In the genomic region with DNA sequence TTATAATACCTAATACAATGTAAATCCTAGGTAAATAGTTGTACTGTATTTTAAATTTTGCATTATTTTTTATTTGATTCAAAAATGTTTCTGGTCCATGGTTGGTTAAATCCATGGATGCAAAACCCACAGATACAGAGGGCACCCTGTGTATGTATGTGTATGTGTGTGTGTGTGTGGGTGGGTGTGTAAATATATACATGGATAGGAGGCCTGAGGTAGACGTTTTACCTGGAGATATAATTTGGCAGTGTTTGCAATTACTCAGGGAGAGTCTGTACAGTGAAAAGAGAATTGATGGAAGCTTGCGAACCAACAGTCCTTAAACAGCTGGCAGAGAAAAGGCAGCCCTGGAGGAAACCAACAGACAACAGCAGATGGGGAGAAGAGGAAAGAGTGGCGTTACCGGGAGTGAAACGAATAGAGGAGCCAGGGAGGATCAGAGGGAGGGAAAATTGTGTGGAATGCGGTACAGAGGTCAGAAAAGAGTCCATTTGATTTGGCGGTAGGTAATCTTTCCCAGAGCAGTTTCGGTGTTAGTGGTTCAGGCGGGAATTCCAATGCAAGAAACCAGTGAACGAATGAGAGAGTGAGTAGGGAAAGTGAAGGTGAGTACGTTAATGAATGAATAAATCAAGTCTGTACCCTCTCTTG, we compare ENCODE assay signal across 8 cellular contexts. TPM values are rescaled to one million over a fixed set of nuclear protein-coding genes. Genes with fewer than 3 reads are reported as not detected.
DNase-seq lines count a peak whose midpoint lies in the region; ATAC-seq and TF ChIP-seq lines count a peak whose summit lies in the region.

No MANE protein-coding gene starts in this region.

- H3K27me3 ChIP-seq in lower lobe of right lung (ENCODE audit: low read depth) (no peaks in the 10 kb centered on the region), tibial nerve (no peaks in the 10 kb centered on the region)

- DNase-seq in activated CD4-positive, alpha-beta T cell treated with anti-CD3 and anti-CD28 coated beads for 36 hours, result no peak
- DNase-seq in activated CD4-positive, alpha-beta T cell treated with anti-CD3 and anti-CD28 coated beads for 4 hours, result no peak
- DNase-seq in NCI-H524 treated with DMSO at 0.1 percent for 48 hours (lab: John Stamatoyannopoulos, UW), result peak; percentile 19
- no peak for DNase-seq in chondrocyte (ENCODE audit: low spot score)
- no peak for DNase-seq in lower lobe of right lung
- DNase-seq in tibial nerve (ENCODE audit: low spot score in 2 of 2), result no peak
- no peak for DNase-seq in NCI-H1436 treated with DMSO at 0.1 percent for 48 hours (lab: John Stamatoyannopoulos, UW)
- DNase-seq in SKM-1 treated with dmso at 0.1 percent for 144 hours (lab: John Stamatoyannopoulos, UW; ENCODE audit: unreplicated experiment), result no peak

- peaks cover 36% of the 10 kb centered on the region for H3K4me1 Mint-ChIP-seq in activated CD4-positive, alpha-beta T cell treated with anti-CD3 and anti-CD28 coated beads for 36 hours
- peaks cover 29% of the 10 kb centered on the region for H3K4me1 Mint-ChIP-seq in chondrocyte (ENCODE audit: low read depth)

- H3K9me3 Mint-ChIP-seq in activated CD4-positive, alpha-beta T cell treated with anti-CD3 and anti-CD28 coated beads for 36 hours (ENCODE audit: low read depth), result no peaks in the 10 kb centered on the region
- H3K9me3 Mint-ChIP-seq in chondrocyte (ENCODE audit: low read depth), result no peaks in the 10 kb centered on the region

- H3K4me1 ChIP-seq in lower lobe of right lung (peaks cover 43% of the 10 kb centered on the region), tibial nerve (peaks cover 0 to 41% (median 22%) of the 10 kb centered on the region in 4 donors)

- POLR2A ChIA-PET in activated CD4-positive, alpha-beta T cell treated with anti-CD3 and anti-CD28 coated beads for 36 hours (lab: Charles Lee), result interaction anchor here (0.6 to 1.7 kb wide), 3 partner anchors 10 to 345 kb away, joined by 3 to 11 read pairs (median 4); partner anchors contain the start of gene EMC1

- intact Hi-C loops in activated CD4-positive, alpha-beta T cell treated with anti-CD3 and anti-CD28 coated beads for 36 hours (cut with DNase I, micrococcal nuclease), result loop anchor here (1.0 to 5.0 kb wide), 13 partner anchors 48 to 1191 kb away; partner anchors contain the start of genes AKR7A2 (in 1 of the 2), ALDH4A1 (in 1 of the 2), CAPZB (in 1 of the 2) and EMC1 (in 1 of the 2)
- intact Hi-C loops in lower lobe of right lung (cut with DNase I), result no loop called here

- H3K36me3 ChIP-seq in lower lobe of right lung (no peaks in the 10 kb centered on the region), tibial nerve (no peaks in the 10 kb centered on the region)

- WGBS in tibial nerve, 2 donors, result 4 to 5% methylated on average over 11 of the region's 11 CpGs

- CTCF ChIA-PET in activated CD4-positive, alpha-beta T cell treated with anti-CD3 and anti-CD28 coated beads for 36 hours (lab: Charles Lee), result interaction anchor here (1.1 to 1.3 kb wide), 2 partner anchors 109 to 252 kb away, joined by 3 to 4 read pairs; no protein-coding TSS in a partner anchor

- TF ChIP-seq POLR2A in tibial nerve (IDR thresholded peaks at IDR 0.05), result no peak

- no peak for ATAC-seq in activated CD4-positive, alpha-beta T cell treated with anti-CD3 and anti-CD28 coated beads for 36 hours
- peak; percentile 6 to 12 for ATAC-seq in lower lobe of right lung

- H3K36me3 Mint-ChIP-seq in activated CD4-positive, alpha-beta T cell treated with anti-CD3 and anti-CD28 coated beads for 36 hours (ENCODE audit: low read depth), result peaks cover 24% of the 10 kb centered on the region
- H3K36me3 Mint-ChIP-seq in chondrocyte (ENCODE audit: low read depth), result peaks cover 4% of the 10 kb centered on the region

- peak overlapping the region; percentile 100 for H3K4me3 Mint-ChIP-seq in activated CD4-positive, alpha-beta T cell treated with anti-CD3 and anti-CD28 coated beads for 36 hours
- H3K4me3 Mint-ChIP-seq in chondrocyte (ENCODE audit: unreplicated experiment), result peak overlapping the region; percentile 100

- H3K4me3 ChIP-seq in lower lobe of right lung (peak overlapping the region; percentile 81), tibial nerve (peak overlapping the region; percentile 84 to 99 (median 96))

- H3K27me3 Mint-ChIP-seq in activated CD4-positive, alpha-beta T cell treated with anti-CD3 and anti-CD28 coated beads for 36 hours, result no peaks in the 10 kb centered on the region
- no peaks in the 10 kb centered on the region for H3K27me3 Mint-ChIP-seq in chondrocyte (ENCODE audit: low read depth)

- H3K9me3 ChIP-seq in lower lobe of right lung, result no peaks in the 10 kb centered on the region
- no peaks in the 10 kb centered on the region for H3K9me3 ChIP-seq in tibial nerve

- no peak for TF ChIP-seq CTCF in chondrocyte (IDR thresholded peaks at IDR 0.05)
- TF ChIP-seq CTCF in lower lobe of right lung (IDR thresholded peaks at IDR 0.05), result no peak
- TF ChIP-seq CTCF in tibial nerve (IDR thresholded peaks at IDR 0.05), result no peak

- peak overlapping the region; percentile 99 for H3K27ac Mint-ChIP-seq in activated CD4-positive, alpha-beta T cell treated with anti-CD3 and anti-CD28 coated beads for 36 hours
- H3K27ac Mint-ChIP-seq in chondrocyte (ENCODE audit: unreplicated experiment), result peak overlapping the region; percentile 100

- peak overlapping the region; percentile 97 for H3K27ac ChIP-seq in lower lobe of right lung
- peak overlapping the region; percentile 75 to 98 (median 94) for H3K27ac ChIP-seq in tibial nerve

- TF ChIP-seq EP300 in tibial nerve (IDR thresholded peaks at IDR 0.05), result no peak

RNA-seq across cellular contexts. Expression of gene NBL1, which starts 47.9 kb away (rescaled TPM):
- total RNA-seq in activated CD4-positive, alpha-beta T cell treated with anti-CD3 and anti-CD28 coated beads for 36 hours, result 10 to 100 TPM; 10.5 to 10.7 TPM
- 158 to 249 TPM (median 159 TPM) in 3 replicates for total RNA-seq in chondrocyte
- 126 TPM for total RNA-seq in lower lobe of right lung
- 100 to 1,000 TPM in 2 of 4 donors, 10 to 100 TPM in 2; 71.9 to 157 (median 92.0) TPM for total RNA-seq in tibial nerve

Comparison
In these comparisons a context has a peak if more than half of its experiments do, and no peak if none do; other contexts are left out.
1. RNA of gene NBL1, which starts 47.9 kb away (total RNA-seq): 158 to 249 TPM in chondrocyte, 126 TPM in lower lobe of right lung (single experiment) and 71.9 to 157 TPM in tibial nerve; 10.5 to 10.7 TPM in activated CD4-positive, alpha-beta T cell treated with anti-CD3 and anti-CD28 coated beads for 36 hours; every median in the first group is over 4 times any median in the second.